ENCODE assay signal across 1 cellular context in genomic region chr7:30282735-30283134, GRCh38.
TF ChIP-seq lines count a peak whose summit lies in the region.

No MANE protein-coding gene starts in this region.

TF ChIP-seq in K562, 482 proteins besides CTCF, POLR2A, EP300 and RAD21:
- TF ChIP-seq REST (CRISPR knock-in tag; IDR thresholded peaks at IDR 0.05; ENCODE audit: low read depth) = no peak
- no peak for TF ChIP-seq ATF2 (CRISPR knock-in tag; IDR thresholded peaks at IDR 0.05)
- no peak for TF ChIP-seq GTF2F1 (IDR thresholded peaks at IDR 0.05; ENCODE audit: low read depth, low read length)
- TF ChIP-seq THAP7 (CRISPR knock-in tag; IDR thresholded peaks at IDR 0.05) = no peak
- no peak for TF ChIP-seq ZNF76 (CRISPR knock-in tag; IDR thresholded peaks at IDR 0.05; ENCODE audit: borderline replicate concordance)
- no peak for TF ChIP-seq ARHGAP35 (IDR thresholded peaks at IDR 0.05; ENCODE audit: partially characterized antibody)
- TF ChIP-seq ZNF24 (IDR thresholded peaks at IDR 0.05) = peak; percentile 80
- no peak for TF ChIP-seq SRSF9 (IDR thresholded peaks at IDR 0.05; ENCODE audit: borderline replicate concordance, low read depth, low read length)
- TF ChIP-seq ZFP30 (CRISPR knock-in tag; IDR thresholded peaks at IDR 0.05; ENCODE audit: borderline replicate concordance) = no peak
TF ChIP-seq in K562: peak in this region for 1.
